In the genomic region with DNA sequence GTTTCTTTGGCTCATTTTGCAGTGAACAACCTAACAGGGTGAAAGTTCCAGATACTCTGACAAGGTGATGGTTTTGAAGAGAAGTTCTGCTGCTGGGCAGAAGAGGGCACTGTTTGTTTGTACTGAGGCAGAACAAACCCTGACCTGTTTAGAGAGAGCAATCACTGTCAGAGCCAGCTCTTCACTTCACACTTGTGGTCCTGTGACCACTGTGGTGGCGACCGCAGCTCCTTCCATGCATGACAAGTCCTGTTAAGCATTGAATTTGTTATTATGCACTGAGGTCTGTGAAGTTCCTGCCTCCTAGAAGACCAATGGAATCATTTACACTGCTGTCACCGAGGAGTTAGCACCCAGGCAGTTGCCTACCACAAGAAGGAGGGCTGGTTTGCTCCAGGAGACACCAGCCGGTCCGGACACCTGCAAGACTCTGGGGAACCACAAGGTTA, we compare ENCODE assay signal across 8 cellular contexts.
DNase-seq lines count a peak whose midpoint lies in the region; ATAC-seq and TF ChIP-seq lines count a peak whose summit lies in the region.

No MANE protein-coding gene starts in this region.

- TF ChIP-seq CTCF in KMS-11 (conservative IDR thresholded peaks at IDR 0.05; ENCODE audit: low read depth, low read length) (peak; percentile 74), glutamatergic neuron (IDR thresholded peaks at IDR 0.05; ENCODE audit: partially characterized antibody, unreplicated experiment) (peak; percentile 66), uterus (IDR thresholded peaks at IDR 0.05) (peak; percentile 34 to 64 (median 54))

- H4K20me1 ChIP-seq in KMS-11 (ENCODE audit: insufficient read depth) = no peaks in the 10 kb centered on the region

- H3K27me3 ChIP-seq in KMS-11 (ENCODE audit: insufficient read depth, low read depth) (no peaks in the 10 kb centered on the region), uterus (no peaks in the 10 kb centered on the region)

- DNase-seq in GDM1 (lab: John Stamatoyannopoulos, UW) (peak; percentile 72), SK-MEL-5 (ENCODE audit: low read depth, low spot score) (peak; percentile 78), glutamatergic neuron (peak; percentile 52), pulmonary artery endothelial cell (ENCODE audit: low read depth, low spot score) (peak; percentile 19), uterus (peak; percentile 17 to 18)
- peak; percentile 63 for DNase-seq in activated naive CD4-positive, alpha-beta T cell treated with Interleukin-2 at 50 U/mL for 16 hours

- no peaks in the 10 kb centered on the region for H3K79me2 ChIP-seq in KMS-11 (ENCODE audit: insufficient read depth, low read depth)

- peak; percentile 99 for ATAC-seq in GM21825 (IDR thresholded peaks at IDR 0.05; ENCODE audit: unreplicated experiment)

- no peaks in the 10 kb centered on the region for H3K9me3 ChIP-seq in uterus

- peak overlapping the region; percentile 39; the same call in 1 of the 2 replicates for H2AFZ ChIP-seq in KMS-11 (ENCODE audit: low read depth)

- H3K4me1 ChIP-seq in KMS-11 (ENCODE audit: low read depth, poor library complexity, severe bottlenecking) (peaks cover 15% of the 10 kb centered on the region), uterus (no peaks in the 10 kb centered on the region)

- intact Hi-C loops in uterus (cut with DNase I; ENCODE audit: low total_unique reads) = no loop called here

- H3K4me3 Mint-ChIP-seq in glutamatergic neuron (ENCODE audit: unreplicated experiment) = no peak overlapping the region

- no peak for TF ChIP-seq POLR2A in uterus (IDR thresholded peaks at IDR 0.05)

- H3K27me3 Mint-ChIP-seq in glutamatergic neuron (ENCODE audit: unreplicated experiment) = no peaks in the 10 kb centered on the region

- in situ Hi-C loops in SK-MEL-5 (cut with HindIII; ENCODE audit: low pct_unique_long_range_greater_than_20kb, low sequenced_read_pairs) = loop anchor here (25.0 kb wide), 1 partner anchor 380 kb away; no protein-coding TSS in a partner anchor

- H3K36me3 ChIP-seq in KMS-11 (ENCODE audit: insufficient read depth) (no peaks in the 10 kb centered on the region), uterus (no peaks in the 10 kb centered on the region)

- no peaks in the 10 kb centered on the region for H3K36me3 Mint-ChIP-seq in glutamatergic neuron (ENCODE audit: unreplicated experiment)

- H3K9me3 Mint-ChIP-seq in glutamatergic neuron (ENCODE audit: unreplicated experiment) = no peaks in the 10 kb centered on the region

- H3K4me3 ChIP-seq in KMS-11 (IDR thresholded peaks at IDR 0.05; ENCODE audit: insufficient read depth, low read depth, low read length) = no peak overlapping the region
- no peak overlapping the region for H3K4me3 ChIP-seq in uterus

- no peak overlapping the region for H3K27ac Mint-ChIP-seq in glutamatergic neuron (ENCODE audit: unreplicated experiment)

- H3K4me1 Mint-ChIP-seq in glutamatergic neuron (ENCODE audit: low read depth, unreplicated experiment) = no peaks in the 10 kb centered on the region

- H3K9ac ChIP-seq in KMS-11 = no peak overlapping the region

- peak overlapping the region; percentile 26; the same call in 1 of the 2 replicates for H3K4me2 ChIP-seq in KMS-11

- H3K27ac ChIP-seq in KMS-11 (no peak overlapping the region), uterus (no peak overlapping the region)

Comparison
In these comparisons a context has a peak if more than half of its experiments do, and no peak if none do; other contexts are left out.
1. DNase-seq: peak in every context shown above with its lines; median percentile 78 in SK-MEL-5; 72 in GDM1; 63 in activated naive CD4-positive, alpha-beta T cell treated with Interleukin-2 at 50 U/mL for 16 hours; 52 in glutamatergic neuron; 19 in pulmonary artery endothelial cell; 18 in uterus.